9 cellular contexts compared by ENCODE assay signal in the genomic region with DNA sequence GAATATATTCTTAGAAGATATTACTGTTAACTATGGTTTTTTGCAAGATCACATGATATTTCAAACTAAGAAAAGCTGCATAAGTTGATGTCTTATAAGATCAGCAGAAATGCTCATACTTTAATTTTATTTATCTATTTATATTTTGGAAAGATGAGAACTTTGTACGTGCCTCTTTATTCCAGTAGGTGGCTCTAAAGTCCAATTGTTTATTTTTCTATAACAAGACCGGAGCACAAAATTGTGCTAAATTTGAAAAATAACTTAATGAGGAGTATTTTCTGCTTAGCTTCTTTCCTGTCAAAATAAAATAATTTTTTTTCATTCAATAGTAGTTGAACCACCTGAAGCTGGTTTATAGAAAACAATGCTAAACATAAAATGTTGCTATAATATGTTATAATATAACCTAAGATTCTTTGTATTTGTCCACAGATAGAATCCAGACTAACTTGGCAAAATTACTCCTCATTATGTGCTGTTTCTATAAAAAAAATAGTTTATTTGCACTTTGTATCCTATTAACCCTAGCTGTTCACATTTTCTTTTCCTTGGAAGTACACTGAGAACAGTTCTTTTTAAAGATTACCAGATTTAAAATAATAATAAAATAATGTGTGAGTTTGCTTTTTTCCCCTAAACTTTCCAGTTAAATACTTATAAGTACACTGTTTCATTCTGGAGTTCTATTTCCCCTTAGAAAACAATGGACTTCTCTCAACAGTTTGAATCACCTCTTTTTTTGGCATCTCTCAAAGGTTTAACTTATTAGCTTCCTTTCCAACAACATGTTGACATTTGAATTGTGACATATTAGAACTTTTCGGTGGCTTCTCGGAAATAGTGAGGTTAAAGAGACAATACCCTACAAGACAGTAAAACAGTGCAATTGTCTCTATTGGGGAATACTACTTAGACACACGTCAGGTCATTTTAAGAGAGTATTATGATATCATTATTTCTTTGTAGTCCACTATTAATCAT.
A peak's percentile ranks its signal among the peaks of the same experiment; 100 is the strongest.
DNase-seq lines count a peak whose midpoint lies in the region; ATAC-seq, FAIRE-seq and TF ChIP-seq lines count a peak whose summit lies in the region.
"Had no signal": no experiment of that assay in that cellular context is flagged by ENCODE, and none has a peak within 500 bp of the region (broad histone marks: within the 10 kb centered on the region; RNA-seq: fewer than 3 reads in every experiment).

No MANE protein-coding gene starts in this region.

- no peaks in the 10 kb centered on the region for H3K36me3 ChIP-seq in prostate gland

- peak in 54 of 56 donors; percentile 7 to 68 (median 48) for TF ChIP-seq CTCF in dorsolateral prefrontal cortex (IDR thresholded peaks at IDR 0.05 in 54 of 56, conservative IDR thresholded peaks at IDR 0.05 in 2 of 56; ENCODE audit: low read depth in 1 of 56, partially characterized antibody in 56 of 56)
- TF ChIP-seq CTCF in prostate gland (IDR thresholded peaks at IDR 0.05): peak in 3 of 4 experiments; percentile 11 to 58 (median 54)

- ATAC-seq in HG03439 (IDR thresholded peaks at IDR 0.05; ENCODE audit: unreplicated experiment): no peak
- ATAC-seq: activated CD4-positive, CD25-positive, alpha-beta regulatory T cell treated with anti-CD3 and anti-CD28 coated beads, Interleukin-2, amount 50 U/mL, for 24 hours had no signal

- no peaks in the 10 kb centered on the region for H3K9me3 ChIP-seq in prostate gland

- intact Hi-C loops in dorsolateral prefrontal cortex (cut with DNase I): no loop called here
- intact Hi-C loops in prostate gland (cut with DNase I): no loop called here

- H3K4me1 ChIP-seq in prostate gland (replicated peaks): no peaks in the 10 kb centered on the region

- H3K27ac ChIP-seq in dorsolateral prefrontal cortex (peak overlapping the region in 16 of 59 donors; percentile 1 to 69 (median 36)), prostate gland (no peak overlapping the region)

- WGBS in prostate gland: 34% methylated on average over 5 of the region's 5 CpGs

- DNase-seq in NCI-H1417 (lab: John Stamatoyannopoulos, UW) (peak in 2 of 3 experiments; percentile 1 to 56), NCI-H1417 treated with DMSO at 0.1 percent for 48 hours (lab: John Stamatoyannopoulos, UW) (no peak), NCI-H1105 treated with DMSO at 0.1 percent for 48 hours (lab: John Stamatoyannopoulos, UW) (peak; percentile 68), dorsolateral prefrontal cortex (no peak), prostate gland (ENCODE audit: low spot score) (no peak), GM19239 (ENCODE audit: insufficient read length, low spot score) (no peak)
- DNase-seq in activated CD8-positive, alpha-beta memory T cell treated with anti-CD3 and anti-CD28 coated beads, Interleukin-2, amount 50 U/mL, for 48 hours: no peak

- H3K4me3 ChIP-seq in dorsolateral prefrontal cortex (no peak overlapping the region), prostate gland (no peak overlapping the region)

- FAIRE-seq in GM19239 (lab: Jason Lieb, UNC): no peak

- TF ChIP-seq POLR2A in prostate gland (IDR thresholded peaks at IDR 0.05): no peak

- H3K27me3 ChIP-seq in dorsolateral prefrontal cortex (peaks cover 0 to 100% (median 71%) of the 10 kb centered on the region in 45 donors), prostate gland (replicated peaks; ENCODE audit: insufficient read depth) (no peaks in the 10 kb centered on the region)

Comparison
In these comparisons a context has a peak if more than half of its experiments do, and no peak if none do; other contexts are left out.
1. DNase-seq: peak in NCI-H1417 (2 of 3) and NCI-H1105 treated with DMSO at 0.1 percent for 48 hours (single experiment); none in NCI-H1417 treated with DMSO at 0.1 percent for 48 hours (single experiment), dorsolateral prefrontal cortex (0 of 10), prostate gland (single experiment), activated CD8-positive, alpha-beta memory T cell treated with anti-CD3 and anti-CD28 coated beads, Interleukin-2, amount 50 U/mL, for 48 hours (single experiment) and GM19239 (single experiment).